In genomic region chr22:35392357-35392756, GRCh38 we compare ENCODE assay signal across 2 cellular contexts.
TF ChIP-seq lines count a peak whose summit lies in the region.

No MANE protein-coding gene starts in this region.

TF ChIP-seq in HepG2, 621 proteins besides CTCF, POLR2A, EP300 and RAD21:
- no peak for TF ChIP-seq TAF15 (IDR thresholded peaks at IDR 0.05; ENCODE audit: low read depth, low read length, poor library complexity, severe bottlenecking)
- TF ChIP-seq TRIM22 (IDR thresholded peaks at IDR 0.05): no peak

TF ChIP-seq in GM23338, 12 proteins besides CTCF, POLR2A, EP300 and RAD21:
- no peak for TF ChIP-seq NANOG (IDR thresholded peaks at IDR 0.05; ENCODE audit: borderline replicate concordance)
- no peak for TF ChIP-seq ZNF331 (CRISPR knock-in tag; IDR thresholded peaks at IDR 0.05; ENCODE audit: low read depth)
- TF ChIP-seq EZH2phosphoT487 (IDR thresholded peaks at IDR 0.05; ENCODE audit: unreplicated experiment): no peak
- TF ChIP-seq ZNF114 (CRISPR knock-in tag; IDR thresholded peaks at IDR 0.05): no peak
- TF ChIP-seq, protein P1, sequence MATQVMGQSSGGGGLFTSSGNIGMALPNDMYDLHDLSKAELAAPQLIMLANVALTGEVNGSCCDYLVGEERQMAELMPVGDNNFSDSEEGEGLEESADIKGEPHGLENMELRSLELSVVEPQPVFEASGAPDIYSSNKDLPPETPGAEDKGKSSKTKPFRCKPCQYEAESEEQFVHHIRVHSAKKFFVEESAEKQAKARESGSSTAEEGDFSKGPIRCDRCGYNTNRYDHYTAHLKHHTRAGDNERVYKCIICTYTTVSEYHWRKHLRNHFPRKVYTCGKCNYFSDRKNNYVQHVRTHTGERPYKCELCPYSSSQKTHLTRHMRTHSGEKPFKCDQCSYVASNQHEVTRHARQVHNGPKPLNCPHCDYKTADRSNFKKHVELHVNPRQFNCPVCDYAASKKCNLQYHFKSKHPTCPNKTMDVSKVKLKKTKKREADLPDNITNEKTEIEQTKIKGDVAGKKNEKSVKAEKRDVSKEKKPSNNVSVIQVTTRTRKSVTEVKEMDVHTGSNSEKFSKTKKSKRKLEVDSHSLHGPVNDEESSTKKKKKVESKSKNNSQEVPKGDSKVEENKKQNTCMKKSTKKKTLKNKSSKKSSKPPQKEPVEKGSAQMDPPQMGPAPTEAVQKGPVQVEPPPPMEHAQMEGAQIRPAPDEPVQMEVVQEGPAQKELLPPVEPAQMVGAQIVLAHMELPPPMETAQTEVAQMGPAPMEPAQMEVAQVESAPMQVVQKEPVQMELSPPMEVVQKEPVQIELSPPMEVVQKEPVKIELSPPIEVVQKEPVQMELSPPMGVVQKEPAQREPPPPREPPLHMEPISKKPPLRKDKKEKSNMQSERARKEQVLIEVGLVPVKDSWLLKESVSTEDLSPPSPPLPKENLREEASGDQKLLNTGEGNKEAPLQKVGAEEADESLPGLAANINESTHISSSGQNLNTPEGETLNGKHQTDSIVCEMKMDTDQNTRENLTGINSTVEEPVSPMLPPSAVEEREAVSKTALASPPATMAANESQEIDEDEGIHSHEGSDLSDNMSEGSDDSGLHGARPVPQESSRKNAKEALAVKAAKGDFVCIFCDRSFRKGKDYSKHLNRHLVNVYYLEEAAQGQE (IDR thresholded peaks at IDR 0.05; ENCODE audit: unreplicated experiment): no peak
- TF ChIP-seq STAT1 (IDR thresholded peaks at IDR 0.05; ENCODE audit: unreplicated experiment): no peak
- no peak for TF ChIP-seq ETS1 (IDR thresholded peaks at IDR 0.05)
- no peak for TF ChIP-seq EZH2 (IDR thresholded peaks at IDR 0.05; ENCODE audit: low read depth, unreplicated experiment)
- no peak for TF ChIP-seq ZNF462 (CRISPR knock-in tag; IDR thresholded peaks at IDR 0.05)
- no peak for TF ChIP-seq JUNB (IDR thresholded peaks at IDR 0.05; ENCODE audit: unreplicated experiment)
- no peak for TF ChIP-seq CREB1 (CRISPR knock-in tag; IDR thresholded peaks at IDR 0.05; ENCODE audit: low read depth)
- TF ChIP-seq POLR2AphosphoS5 (IDR thresholded peaks at IDR 0.05; ENCODE audit: low read depth): no peak
